Comparison of ENCODE assay signal across 1 cellular context in the genomic region with DNA sequence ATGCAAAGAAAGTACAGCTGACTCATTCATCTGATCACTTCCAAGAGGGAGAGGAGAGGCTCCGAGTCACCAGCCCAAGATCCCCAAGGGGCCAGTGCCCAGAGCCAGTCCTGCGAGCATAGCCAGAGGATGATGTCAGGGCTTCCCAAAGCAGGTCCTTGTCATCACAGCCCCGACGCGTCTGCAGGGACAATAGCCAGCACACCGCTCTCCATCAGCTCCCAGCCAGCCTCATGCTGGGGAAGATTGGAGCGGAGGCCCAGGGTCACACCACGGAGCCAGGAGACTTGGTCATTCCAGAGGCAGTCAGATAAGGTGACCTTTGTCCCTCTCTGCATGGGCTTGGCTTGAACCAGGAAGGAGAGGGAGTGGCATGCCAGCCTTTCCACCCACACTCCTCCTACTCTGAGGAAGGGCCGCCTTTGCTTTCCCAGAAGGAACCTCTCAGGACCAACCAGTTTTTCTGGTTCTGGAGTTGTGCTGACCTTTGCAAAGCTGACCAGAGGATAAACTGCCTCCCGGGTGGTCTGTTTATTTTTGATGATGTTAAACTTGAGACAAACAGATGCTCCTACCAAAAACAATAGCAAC.
TF ChIP-seq lines count a peak whose summit lies in the region.

No MANE protein-coding gene starts in this region.

TF ChIP-seq in HepG2, 621 proteins besides CTCF, POLR2A, EP300 and RAD21:
- TF ChIP-seq SKIL (CRISPR knock-in tag; IDR thresholded peaks at IDR 0.05; ENCODE audit: borderline replicate concordance) (no peak), ZNF720 (CRISPR knock-in tag; IDR thresholded peaks at IDR 0.05) (no peak), KMT2B (CRISPR knock-in tag; IDR thresholded peaks at IDR 0.05) (no peak), FOXO1 (CRISPR knock-in tag; IDR thresholded peaks at IDR 0.05) (no peak), XRCC5 (optimal IDR thresholded peaks at IDR 0.05; ENCODE audit: low read length) (no peak), BHLHE40 (IDR thresholded peaks at IDR 0.05; ENCODE audit: low read length) (no peak), ZNF773 (CRISPR knock-in tag; IDR thresholded peaks at IDR 0.05; ENCODE audit: borderline replicate concordance) (no peak), HIVEP1 (CRISPR knock-in tag; IDR thresholded peaks at IDR 0.05) (no peak), MIER3 (CRISPR knock-in tag; IDR thresholded peaks at IDR 0.05; ENCODE audit: borderline replicate concordance) (no peak), SOX6 (IDR thresholded peaks at IDR 0.05) (no peak), SOX6 (CRISPR knock-in tag; IDR thresholded peaks at IDR 0.05) (no peak), ZNF33B (CRISPR knock-in tag; IDR thresholded peaks at IDR 0.05) (no peak), YY1 (IDR thresholded peaks at IDR 0.05; ENCODE audit: insufficient read depth, insufficient replicate concordance, low read depth, low read length) (no peak), POGZ (CRISPR knock-in tag; IDR thresholded peaks at IDR 0.05) (no peak), DPF2 (CRISPR knock-in tag; IDR thresholded peaks at IDR 0.05; ENCODE audit: borderline replicate concordance, low read depth) (no peak), ZNF333 (CRISPR knock-in tag; IDR thresholded peaks at IDR 0.05; ENCODE audit: borderline replicate concordance) (no peak), ZNF883 (CRISPR knock-in tag; IDR thresholded peaks at IDR 0.05; ENCODE audit: not compliant biosample characterization) (no peak), ZBTB40 (IDR thresholded peaks at IDR 0.05) (no peak), ZBTB40 (CRISPR knock-in tag; IDR thresholded peaks at IDR 0.05) (no peak), ZSCAN21 (CRISPR knock-in tag; IDR thresholded peaks at IDR 0.05; ENCODE audit: borderline replicate concordance) (no peak), ZNF788 (CRISPR knock-in tag; IDR thresholded peaks at IDR 0.05; ENCODE audit: borderline replicate concordance) (no peak)
- TF ChIP-seq, protein P1, sequence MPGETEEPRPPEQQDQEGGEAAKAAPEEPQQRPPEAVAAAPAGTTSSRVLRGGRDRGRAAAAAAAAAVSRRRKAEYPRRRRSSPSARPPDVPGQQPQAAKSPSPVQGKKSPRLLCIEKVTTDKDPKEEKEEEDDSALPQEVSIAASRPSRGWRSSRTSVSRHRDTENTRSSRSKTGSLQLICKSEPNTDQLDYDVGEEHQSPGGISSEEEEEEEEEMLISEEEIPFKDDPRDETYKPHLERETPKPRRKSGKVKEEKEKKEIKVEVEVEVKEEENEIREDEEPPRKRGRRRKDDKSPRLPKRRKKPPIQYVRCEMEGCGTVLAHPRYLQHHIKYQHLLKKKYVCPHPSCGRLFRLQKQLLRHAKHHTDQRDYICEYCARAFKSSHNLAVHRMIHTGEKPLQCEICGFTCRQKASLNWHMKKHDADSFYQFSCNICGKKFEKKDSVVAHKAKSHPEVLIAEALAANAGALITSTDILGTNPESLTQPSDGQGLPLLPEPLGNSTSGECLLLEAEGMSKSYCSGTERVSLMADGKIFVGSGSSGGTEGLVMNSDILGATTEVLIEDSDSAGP (CRISPR knock-in tag; IDR thresholded peaks at IDR 0.05; ENCODE audit: borderline replicate concordance): no peak
